In the genomic region with DNA sequence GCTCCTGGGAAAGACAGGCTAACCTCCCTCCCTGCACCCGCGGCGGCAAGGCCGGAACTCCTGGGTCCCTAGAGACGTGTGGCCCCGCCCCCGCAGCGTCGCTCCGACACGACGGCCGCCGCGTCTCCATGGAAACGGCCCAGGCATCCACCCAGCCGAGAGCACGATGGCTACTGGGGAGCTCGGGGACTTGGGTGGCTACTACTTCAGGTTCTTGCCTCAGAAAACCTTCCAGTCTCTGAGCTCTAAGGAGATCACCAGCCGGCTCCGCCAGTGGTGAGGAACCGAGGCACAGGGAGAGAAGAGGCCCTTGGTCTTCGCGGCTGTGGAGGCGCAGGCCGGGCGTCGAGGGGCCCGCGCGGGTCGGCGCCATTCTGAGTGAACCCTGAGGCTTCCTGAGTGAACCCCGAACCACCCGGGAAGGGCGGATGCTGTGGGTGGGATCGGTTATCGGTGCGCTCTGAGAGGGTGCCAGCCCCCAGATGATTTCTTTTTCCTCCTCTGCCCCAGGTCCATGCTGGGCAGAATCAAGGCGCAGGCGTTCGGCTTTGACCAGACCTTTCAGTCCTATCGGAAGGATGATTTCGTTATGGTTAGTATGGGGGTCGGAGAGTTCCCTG, we compare ENCODE assay signal across 8 cellular contexts. TPM values are rescaled to one million over a fixed set of nuclear protein-coding genes. Genes with fewer than 3 reads are reported as not detected.
DNase-seq lines count a peak whose midpoint lies in the region; ATAC-seq and TF ChIP-seq lines count a peak whose summit lies in the region.

A gene (plus strand): TSS at position 133 of the 620 bp plus-strand sequence. CDS start 34 bp downstream, at position 167.

- peak within 1 kb of the TSS; percentile 95 for H3K27ac Mint-ChIP-seq in osteocyte (ENCODE audit: unreplicated experiment)

- no peaks in the 10 kb centered on the region for H3K27me3 Mint-ChIP-seq in osteocyte (ENCODE audit: unreplicated experiment)

- WGBS in heart right ventricle, 2 donors, result 1 to 2% methylated on average over 45 of the region's 45 CpGs
- under 1% methylated on average over 45 of the region's 45 CpGs for whole genome bisulfite sequencing in urinary bladder

- ATAC-seq in HG03442 (IDR thresholded peaks at IDR 0.05; ENCODE audit: unreplicated experiment), result peak; percentile 81
- ATAC-seq in heart right ventricle, result peak; percentile 89 to 98 (median 94)

- peak within 1 kb of the TSS; percentile 85 for H3K4me3 Mint-ChIP-seq in osteocyte (ENCODE audit: unreplicated experiment)

- CTCF ChIA-PET in RWPE1 (lab: Yijun Ruan, JAX), result interaction anchor here (0.6 kb wide), 1 partner anchor 67 kb away, joined by 4 read pairs; no protein-coding TSS in a partner anchor

- H3K9ac ChIP-seq in adipocyte (ENCODE audit: low read length), result peak within 1 kb of the TSS; percentile 88

- TF ChIP-seq CTCF in RWPE1 (conservative IDR thresholded peaks at IDR 0.05; ENCODE audit: low read depth) (no peak), heart right ventricle (IDR thresholded peaks at IDR 0.05) (no peak), osteocyte (IDR thresholded peaks at IDR 0.05) (no peak)

- no peaks in the 10 kb centered on the region for H3K9me3 Mint-ChIP-seq in osteocyte (ENCODE audit: unreplicated experiment)

- no peaks in the 10 kb centered on the region for H3K36me3 ChIP-seq in adipocyte (ENCODE audit: control insufficient read depth, insufficient read depth, low read length, severe bottlenecking)
- no peaks in the 10 kb centered on the region for H3K36me3 ChIP-seq in heart right ventricle
- H3K36me3 ChIP-seq in urinary bladder (ENCODE audit: insufficient read depth), result no peaks in the 10 kb centered on the region

- H3K27me3 ChIP-seq in adipocyte (replicated peaks; ENCODE audit: control insufficient read depth, insufficient read depth, low read length) (no peaks in the 10 kb centered on the region), heart right ventricle (peaks cover 0 to 38% (median 21%) of the 10 kb centered on the region in 7 donors)

- intact Hi-C loops in heart right ventricle (cut with DNase I), result loop anchor here in 1 of 10 donors (2.0 kb wide), 1 partner anchor 63 kb away; a partner anchor contains a TSS

- POLR2A ChIA-PET in RWPE1 (lab: Yijun Ruan, JAX; ENCODE audit: low non-redundant PET), result interaction anchor here (0.6 kb wide), 1 partner anchor 19 kb away, joined by 5 read pairs; no protein-coding TSS in a partner anchor

- H3K36me3 Mint-ChIP-seq in osteocyte (ENCODE audit: unreplicated experiment), result no peaks in the 10 kb centered on the region

- peaks cover 3% of the 10 kb centered on the region for H3K4me1 ChIP-seq in adipocyte (ENCODE audit: control insufficient read depth, insufficient read depth, low read length)
- peaks cover 0 to 14% (median 6%) of the 10 kb centered on the region in 9 donors for H3K4me1 ChIP-seq in heart right ventricle
- no peaks in the 10 kb centered on the region for H3K4me1 ChIP-seq in urinary bladder (ENCODE audit: insufficient read depth)

- DNase-seq in DMS114 treated with DMSO at 0.1 percent for 48 hours (lab: John Stamatoyannopoulos, UW; ENCODE audit: unreplicated experiment), result peak; percentile 27
- peak; percentile 46 for DNase-seq in RWPE1 (ENCODE audit: low spot score)
- peak; percentile 94 for DNase-seq in adipocyte (ENCODE audit: low read depth)
- peak; percentile 91 to 94 for DNase-seq in heart right ventricle
- peak; percentile 98 for DNase-seq in osteocyte (ENCODE audit: extremely low spot score, unreplicated experiment)
- no peak for DNase-seq in NK-92 (lab: John Stamatoyannopoulos, UW; ENCODE audit: unreplicated experiment)

- peaks cover 9% of the 10 kb centered on the region for H3K4me1 Mint-ChIP-seq in osteocyte (ENCODE audit: unreplicated experiment)

- peak within 1 kb of the TSS; percentile 85 for H3K4me3 ChIP-seq in adipocyte (ENCODE audit: low read length)
- peak within 1 kb of the TSS; percentile 40 to 71 (median 54) for H3K4me3 ChIP-seq in heart right ventricle
- H3K4me3 ChIP-seq in urinary bladder (ENCODE audit: low read depth, low read length), result peak within 1 kb of the TSS; percentile 44

- H3K27ac ChIP-seq in RWPE1 (peak within 1 kb of the TSS; percentile 57), heart right ventricle (peak within 1 kb of the TSS in 9 of 10 donors; percentile 37 to 75 (median 60)), urinary bladder (ENCODE audit: low read depth) (peak within 1 kb of the TSS; percentile 81)

- H3K9me3 ChIP-seq in adipocyte (ENCODE audit: control insufficient read depth, low read length) (no peaks in the 10 kb centered on the region), heart right ventricle (no peaks in the 10 kb centered on the region)

RNA-seq across cellular contexts. Expression of the gene that starts here (rescaled TPM):
- total RNA-seq in heart right ventricle (1 to 10 TPM in 2 of 10 donors, under 1 TPM in 7, not detected in 1; 0.26 to 1.8 (median 0.69) TPM), osteocyte (3.1 and 4.9 TPM in 2 replicates), urinary bladder (5.9 TPM)
- polyA plus RNA-seq in heart right ventricle (under 1 TPM; 0.59 to 0.65 TPM), urinary bladder (3.7 TPM)
